In genomic region chr22:42296381-42296853, GRCh38 we compare ENCODE assay signal across 10 cellular contexts. TPM values are rescaled to one million over a fixed set of nuclear protein-coding genes. Genes with fewer than 3 reads are reported as not detected.
A peak's percentile ranks its signal among the peaks of the same experiment; 100 is the strongest.
DNase-seq lines count a peak whose midpoint lies in the region; ATAC-seq, FAIRE-seq and TF ChIP-seq lines count a peak whose summit lies in the region.
"Had no signal": no experiment of that assay in that cellular context is flagged by ENCODE, and none has a peak within 500 bp of the region (broad histone marks: within the 10 kb centered on the region; RNA-seq: fewer than 3 reads in every experiment).

No MANE protein-coding gene starts in this region.

- no peak overlapping the region for H3K4me3 Mint-ChIP-seq in natural killer cell
- H3K4me3 Mint-ChIP-seq: activated naive CD8-positive, alpha-beta T cell had no signal

- H3K27me3 Mint-ChIP-seq in natural killer cell (ENCODE audit: low read depth in 2 of 2), result peaks cover 0 to 4% of the 10 kb centered on the region in 2 donors
- H3K27me3 Mint-ChIP-seq: activated naive CD8-positive, alpha-beta T cell had no signal

- DNase-seq in DMS79 (lab: John Stamatoyannopoulos, UW), result peak; percentile 63
- DNase-seq in NCI-H1092 treated with DMSO at 0.1 percent for 48 hours (lab: John Stamatoyannopoulos, UW), result peak; percentile 96
- no peak for DNase-seq in GM12878 (ENCODE audit: low read depth, low spot score)
- peak; percentile 45 for DNase-seq in myocyte (ENCODE audit: low read depth)
- DNase-seq in natural killer cell, result no peak
- DNase-seq in lower lobe of right lung, result no peak
- DNase-seq in activated gamma-delta T cell (lab: John Stamatoyannopoulos, UW), result no peak

- H3K27me3 ChIP-seq in GM12878 (replicated peaks in 1 of 2; ENCODE audit: control insufficient read depth in 2 of 2, insufficient read depth in 2 of 2, low read length in 1 of 2) (no peaks in the 10 kb centered on the region), lower lobe of right lung (ENCODE audit: low read depth) (no peaks in the 10 kb centered on the region)

- no peaks in the 10 kb centered on the region for H3K9me3 Mint-ChIP-seq in natural killer cell

- no peak overlapping the region for H2AFZ ChIP-seq in GM12878 (ENCODE audit: control insufficient read depth, low read depth, low read length)

- no peak overlapping the region for H3K9ac ChIP-seq in GM12878 (ENCODE audit: control insufficient read depth, insufficient read depth, low read length)

- no peak overlapping the region for H3K27ac Mint-ChIP-seq in natural killer cell
- H3K27ac Mint-ChIP-seq: activated naive CD8-positive, alpha-beta T cell had no signal

- TF ChIP-seq CTCF in GM12878 (IDR thresholded peaks at IDR 0.05 in 2 of 3, conservative IDR thresholded peaks at IDR 0.05 in 1 of 3; ENCODE audit: control insufficient read depth in 2 of 3, extremely low read depth in 1 of 3, insufficient read depth in 1 of 3, low read depth in 3 of 3, low read length in 3 of 3) (peak in 2 of 3 experiments; percentile 13 to 28; a peak in 2 of 6 replicates), natural killer cell (IDR thresholded peaks at IDR 0.05) (no peak), lower lobe of right lung (IDR thresholded peaks at IDR 0.05) (no peak)

- RAD21 ChIA-PET in GM12878 (lab: Charles Lee; ENCODE audit: unreplicated experiment), result interaction anchor here (1.0 to 1.5 kb wide), 2 partner anchors 127 to 140 kb away, joined by 5 read pairs; no protein-coding TSS in a partner anchor

- H3K4me1 ChIP-seq in GM12878 (ENCODE audit: control insufficient read depth, insufficient read depth, low read length) (peaks cover 22% of the 10 kb centered on the region), lower lobe of right lung (peaks cover 21% of the 10 kb centered on the region)

- H3K4me3 ChIP-seq in GM12878 (no peak overlapping the region), lower lobe of right lung (no peak overlapping the region)
- H3K4me3 ChIP-seq: SK-N-MC had no signal

- intact Hi-C loops in GM12878 (cut with micrococcal nuclease; ENCODE audit: unreplicated experiment) (no loop called here), natural killer cell (cut with micrococcal nuclease) (no loop called here), lower lobe of right lung (cut with DNase I) (no loop called here)

- H3K36me3 Mint-ChIP-seq in natural killer cell, result no peaks in the 10 kb centered on the region
- H3K36me3 Mint-ChIP-seq: activated naive CD8-positive, alpha-beta T cell had no signal

- no peaks in the 10 kb centered on the region for H4K20me1 ChIP-seq in GM12878 (ENCODE audit: control insufficient read depth, insufficient read depth)

- H3K9me3 ChIP-seq in GM12878 (replicated peaks; ENCODE audit: control insufficient read depth, insufficient read depth, low read length) (no peaks in the 10 kb centered on the region), lower lobe of right lung (no peaks in the 10 kb centered on the region)

- POLR2A ChIA-PET in GM12878 (lab: Charles Lee), result no interaction called here

- TF ChIP-seq RAD21 in GM12878 (IDR thresholded peaks at IDR 0.05; ENCODE audit: insufficient read depth, low read depth, low read length), result no peak

- ATAC-seq in GM12878, result no peak
- no peak for ATAC-seq in natural killer cell
- no peak for ATAC-seq in HG03354 (IDR thresholded peaks at IDR 0.05; ENCODE audit: poor library complexity, severe bottlenecking, unreplicated experiment)
- ATAC-seq in lower lobe of right lung, result no peak

- H3K36me3 ChIP-seq in GM12878 (ENCODE audit: control insufficient read depth in 2 of 2, insufficient read depth in 2 of 2, low read length in 1 of 2) (no peaks in the 10 kb centered on the region), lower lobe of right lung (no peaks in the 10 kb centered on the region)

- no TSS peak for BruUV-seq in GM12878 (replicated peaks; lab: Mats Ljungman, UMichigan)

- no peak for TF ChIP-seq EP300 in GM12878 (IDR thresholded peaks at IDR 0.05; ENCODE audit: borderline replicate concordance in 1 of 2, control insufficient read depth in 1 of 2, low read depth in 2 of 2, low read length in 2 of 2)

- SMC1A ChIA-PET in GM12878 (lab: Charles Lee; ENCODE audit: uncharacterized antibody, unreplicated experiment), result interaction anchor here (1.1 kb wide), 1 partner anchor 16 kb away, joined by 3 read pairs; no protein-coding TSS in a partner anchor

- H3K4me2 ChIP-seq in GM12878 (ENCODE audit: control insufficient read depth, insufficient read depth), result no peak overlapping the region

- no peak for FAIRE-seq in GM12878 (lab: Jason Lieb, UNC)

- CTCF ChIA-PET in GM12878 (lab: Yijun Ruan, JAX), result interaction anchor here (0.8 to 1.5 kb wide), 5 partner anchors 14 to 141 kb away, joined by 3 to 5 read pairs (median 3); no protein-coding TSS in a partner anchor

- no peaks in the 10 kb centered on the region for H3K79me2 ChIP-seq in GM12878 (ENCODE audit: control insufficient read depth, insufficient read depth, low read length)

- TF ChIP-seq POLR2A in GM12878 (IDR thresholded peaks at IDR 0.05; ENCODE audit: low read depth, low read length), result no peak

- WGBS in GM12878 (ENCODE audit: insufficient coverage, insufficient replicate concordance, low lambda C conversion rate, missing lambda C conversion rate), result 24% methylated on average over 15 of the region's 19 CpGs

- H3K27ac ChIP-seq in GM12878 (ENCODE audit: control insufficient read depth, insufficient read depth), result no peak overlapping the region
- no peak overlapping the region for H3K27ac ChIP-seq in lower lobe of right lung
- H3K27ac ChIP-seq: SK-N-MC had no signal

- in situ Hi-C loops in GM12878 (cut with MboI), result no loop called here

- peaks cover 15 to 25% of the 10 kb centered on the region in 2 donors for H3K4me1 Mint-ChIP-seq in natural killer cell

TF ChIP-seq in GM12878, 131 proteins besides CTCF, POLR2A, EP300 and RAD21:
- TF ChIP-seq GATAD2B (conservative IDR thresholded peaks at IDR 0.05; ENCODE audit: low read depth), result no peak
- no peak for TF ChIP-seq SPI1 (IDR thresholded peaks at IDR 0.05; ENCODE audit: borderline replicate concordance, insufficient read depth, low read depth, low read length)
- no peak for TF ChIP-seq JUND (IDR thresholded peaks at IDR 0.05; ENCODE audit: low read depth, low read length)
- no peak for TF ChIP-seq STAT3 (IDR thresholded peaks at IDR 0.05; ENCODE audit: low read depth, low read length)
- TF ChIP-seq ATF3 (IDR thresholded peaks at IDR 0.05; ENCODE audit: borderline replicate concordance, extremely low read depth, low read depth, low read length), result no peak
- TF ChIP-seq STAT1 (conservative IDR thresholded peaks at IDR 0.05), result no peak
- no peak for TF ChIP-seq HSF1 (IDR thresholded peaks at IDR 0.05; ENCODE audit: low read depth, low read length)
- no peak for TF ChIP-seq NFYA (IDR thresholded peaks at IDR 0.05; ENCODE audit: borderline replicate concordance, low read depth, low read length)
- no peak for TF ChIP-seq ATF2 (IDR thresholded peaks at IDR 0.05; ENCODE audit: low read length)

RNA-seq across cellular contexts. Expression of gene TCF20, which starts 26.0 kb away (rescaled TPM):
- total RNA-seq in GM12878 (2013; cell fraction: nucleolus; rRNA removed), result 92.0 and 98.0 TPM in 2 replicates
- total RNA-seq in GM12878 (2014; rRNA removed), result 28.4 TPM in 2 replicates
- 26.4 and 26.9 TPM in 2 replicates for total RNA-seq in GM12878 (2014; rRNA removed; fragmentation: Illumina TruSeq; extraction: Trizol)
- total RNA-seq in GM12878 (2021), result 52.9 and 56.9 TPM in 2 replicates
- polyA plus RNA-seq in GM12878 (2011; ENCODE audit: low read depth), result 8.2 TPM
- polyA plus RNA-seq in GM12878 (2011; rRNA removed), result 16.7 and 23.9 TPM in 2 replicates
- 24.2 and 25.6 TPM in 2 replicates for polyA plus RNA-seq in GM12878 (2011; cell fraction: cytosol; rRNA removed)
- 21.6 and 21.7 TPM in 2 replicates for polyA plus RNA-seq in GM12878 (2011; cell fraction: nucleus; rRNA removed)
- polyA plus RNA-seq in GM12878 (2012), result 14.0 and 15.1 TPM in 2 replicates
- polyA plus RNA-seq in GM12878 (2014; fragmentation: Illumina TruSeq; extraction: Trizol), result 21.0 and 23.4 TPM in 2 replicates
- polyA plus RNA-seq in GM12878 (2014; fragmentation: Nextera tagmentation; extraction: Ambion mirVana), result under 1 TPM; 0.69 to 0.89 TPM
- 19.3 and 21.8 TPM in 2 replicates for polyA plus RNA-seq in GM12878 (2014; rRNA removed)
- polyA plus RNA-seq in GM12878 (2016; fragmentation: Nextera tagmentation; extraction: Ambion mirVana), result under 1 TPM; 0.64 to 0.80 TPM
- 60.0 and 66.1 TPM in 2 replicates for polyA minus RNA-seq in GM12878 (2011; rRNA and poly(A)+ RNA removed)
- polyA minus RNA-seq in GM12878 (2011; cell fraction: cytosol; rRNA and poly(A)+ RNA removed), result 26.2 and 29.5 TPM in 2 replicates
- polyA minus RNA-seq in GM12878 (2011; cell fraction: nucleus; rRNA and poly(A)+ RNA removed), result 24.1 and 33.6 TPM in 2 replicates
- 10.9 and 11.5 TPM in 2 replicates for total RNA-seq in myocyte
- polyA plus RNA-seq in myocyte (2012), result 7.8 TPM
- total RNA-seq in natural killer cell, result 10 to 100 TPM; 57.8 to 70.8 (median 69.1) TPM
- total RNA-seq in lower lobe of right lung, result 38.8 TPM

Comparison
In these comparisons a context has a peak if more than half of its experiments do, and no peak if none do; other contexts are left out.
1. DNase-seq: peak in DMS79 (single experiment), NCI-H1092 treated with DMSO at 0.1 percent for 48 hours (single experiment) and myocyte (single experiment); none in GM12878 (single experiment), natural killer cell (single experiment), lower lobe of right lung (single experiment) and activated gamma-delta T cell (single experiment).
2. CTCF ChIP-seq: peak in GM12878 (2 of 3); none in natural killer cell (single experiment) and lower lobe of right lung (single experiment).